1 cellular context compared by ENCODE assay signal in the genomic region with DNA sequence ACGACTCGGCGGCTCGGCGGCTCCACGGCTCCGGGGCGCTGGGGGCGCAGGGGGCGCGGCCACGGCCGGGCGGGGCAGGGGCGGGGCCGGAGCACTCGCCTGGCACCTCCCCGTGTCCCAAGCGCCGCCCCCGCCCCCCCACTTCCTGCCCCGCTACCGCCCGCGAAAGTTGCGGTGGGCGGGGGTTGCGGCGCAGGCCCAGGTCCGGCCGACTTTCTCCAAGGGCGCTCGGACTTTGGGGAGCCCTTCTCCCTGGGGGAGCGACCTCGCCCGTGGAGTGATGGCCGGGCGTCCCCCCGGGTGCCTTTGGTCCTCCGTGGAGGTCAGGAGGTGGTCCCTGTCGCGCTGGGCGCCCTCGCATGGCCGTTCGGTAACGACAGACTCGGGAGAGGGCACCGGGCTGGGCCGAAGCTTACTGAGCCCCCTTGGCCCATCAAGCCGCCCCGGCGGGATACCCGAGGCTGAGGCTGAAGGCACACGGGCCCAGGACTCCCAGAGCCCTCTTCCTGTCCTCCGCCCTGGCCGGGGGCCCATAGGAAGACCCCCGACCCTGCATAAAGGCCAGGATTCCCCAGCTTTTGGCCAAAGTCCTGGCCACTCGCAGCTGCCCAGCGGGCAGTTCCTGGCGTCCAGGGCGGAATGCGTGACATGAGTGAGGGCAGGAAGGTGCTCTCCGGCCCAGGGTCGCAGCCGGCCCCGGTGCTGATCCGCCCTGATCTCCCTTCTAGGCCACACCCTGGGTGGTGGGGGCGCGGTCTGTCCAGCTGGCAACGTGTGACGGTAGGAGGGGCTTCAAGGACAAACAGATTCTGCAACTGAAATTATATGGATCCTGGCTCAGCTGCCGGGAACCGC.
TF ChIP-seq lines count a peak whose summit lies in the region.

No MANE protein-coding gene starts in this region.

TF ChIP-seq in A549, 52 proteins besides CTCF, POLR2A, EP300 and RAD21 (continued from another document):
- TF ChIP-seq, protein P1, sequence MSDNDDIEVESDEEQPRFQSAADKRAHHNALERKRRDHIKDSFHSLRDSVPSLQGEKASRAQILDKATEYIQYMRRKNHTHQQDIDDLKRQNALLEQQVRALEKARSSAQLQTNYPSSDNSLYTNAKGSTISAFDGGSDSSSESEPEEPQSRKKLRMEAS (IDR thresholded peaks at IDR 0.05): no peak; the same call in none of the 2 replicates
- TF ChIP-seq, protein P2, sequence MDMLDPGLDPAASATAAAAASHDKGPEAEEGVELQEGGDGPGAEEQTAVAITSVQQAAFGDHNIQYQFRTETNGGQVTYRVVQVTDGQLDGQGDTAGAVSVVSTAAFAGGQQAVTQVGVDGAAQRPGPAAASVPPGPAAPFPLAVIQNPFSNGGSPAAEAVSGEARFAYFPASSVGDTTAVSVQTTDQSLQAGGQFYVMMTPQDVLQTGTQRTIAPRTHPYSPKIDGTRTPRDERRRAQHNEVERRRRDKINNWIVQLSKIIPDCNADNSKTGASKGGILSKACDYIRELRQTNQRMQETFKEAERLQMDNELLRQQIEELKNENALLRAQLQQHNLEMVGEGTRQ (IDR thresholded peaks at IDR 0.05): no peak
- no peak for TF ChIP-seq FOSB (CRISPR knock-in tag; IDR thresholded peaks at IDR 0.05)
